Comparison of ENCODE assay signal across 18 cellular contexts in genomic region chr1:46102769-46103476, GRCh38. TPM values are rescaled to one million over a fixed set of nuclear protein-coding genes. Genes with fewer than 3 reads are reported as not detected.
DNase-seq lines count a peak whose midpoint lies in the region; ATAC-seq, FAIRE-seq and TF ChIP-seq lines count a peak whose summit lies in the region.
"Had no signal": no experiment of that assay in that cellular context is flagged by ENCODE, and none has a peak within 500 bp of the region (broad histone marks: within the 10 kb centered on the region; RNA-seq: fewer than 3 reads in every experiment).

No MANE protein-coding gene starts in this region.

- H3K36me3 ChIP-seq in PC-9 (ENCODE audit: low read depth), result peaks cover 31% of the 10 kb centered on the region
- H3K36me3 ChIP-seq: uterus had no signal

- H3K27me3 Mint-ChIP-seq in activated CD4-positive, alpha-beta T cell treated with anti-CD3 and anti-CD28 coated beads for 36 hours, result no peaks in the 10 kb centered on the region
- H3K27me3 Mint-ChIP-seq: natural killer cell treated with Interleukin-12 subunit alpha and Interleukin-12 subunit beta and Interleukin-15 and Interleukin-18, amount 100 ng/mL, for 72 hours had no signal

- POLR2A ChIA-PET in activated CD4-positive, alpha-beta T cell treated with anti-CD3 and anti-CD28 coated beads for 36 hours (lab: Charles Lee), result no interaction called here
- POLR2A ChIA-PET in PC-9 (lab: Charles Lee; ENCODE audit: unreplicated experiment), result no interaction called here

- no peaks in the 10 kb centered on the region for H3K27me3 ChIP-seq in PC-9 (ENCODE audit: insufficient read depth, low read depth)
- H3K27me3 ChIP-seq: uterus had no signal

- no peak overlapping the region for H3K4me3 Mint-ChIP-seq in activated CD4-positive, alpha-beta T cell treated with anti-CD3 and anti-CD28 coated beads for 36 hours
- H3K4me3 Mint-ChIP-seq: immature natural killer cell; natural killer cell treated with Interleukin-12 subunit alpha and Interleukin-12 subunit beta and Interleukin-15 and Interleukin-18, amount 100 ng/mL, for 72 hours had no signal

- H3K9me2 ChIP-seq in PC-9 (ENCODE audit: insufficient read depth), result no peaks in the 10 kb centered on the region

- no TSS peak for BruUV-seq in PC-9 (replicated peaks; lab: Mats Ljungman, UMichigan)

- FAIRE-seq in GM18507 (lab: Jason Lieb, UNC) (peak; percentile 18), GM19239 (lab: Jason Lieb, UNC) (no peak)
- FAIRE-seq: A549 had no signal

- H3K4me1 Mint-ChIP-seq in activated CD4-positive, alpha-beta T cell treated with anti-CD3 and anti-CD28 coated beads for 36 hours, result peaks cover 5% of the 10 kb centered on the region
- H3K4me1 Mint-ChIP-seq: immature natural killer cell had no signal

- peak overlapping the region; percentile 67 for H3K27ac ChIP-seq in PC-9
- H3K27ac ChIP-seq: A549, C4-2B, uterus had no signal

- no peak overlapping the region for H3K4me3 ChIP-seq in PC-9
- H3K4me3 ChIP-seq: A549, uterus had no signal

- no peak for ATAC-seq in activated CD4-positive, alpha-beta T cell treated with anti-CD3 and anti-CD28 coated beads for 36 hours
- ATAC-seq: A549; natural killer cell treated with Interleukin-12 subunit alpha and Interleukin-12 subunit beta and Interleukin-15 and Interleukin-18, amount 100 ng/mL, for 72 hours had no signal

- H3K9me3 Mint-ChIP-seq in activated CD4-positive, alpha-beta T cell treated with anti-CD3 and anti-CD28 coated beads for 36 hours (ENCODE audit: low read depth), result peaks cover under 1% of the 10 kb centered on the region
- H3K9me3 Mint-ChIP-seq: immature natural killer cell; natural killer cell treated with Interleukin-12 subunit alpha and Interleukin-12 subunit beta and Interleukin-15 and Interleukin-18, amount 100 ng/mL, for 72 hours had no signal

- CTCF ChIA-PET in activated CD4-positive, alpha-beta T cell treated with anti-CD3 and anti-CD28 coated beads for 36 hours (lab: Charles Lee), result no interaction called here
- CTCF ChIA-PET in PC-9 (lab: Charles Lee), result no interaction called here

- H3K79me2 ChIP-seq in PC-9 (ENCODE audit: low read depth), result peaks cover 96% of the 10 kb centered on the region

- intact Hi-C loops in activated CD4-positive, alpha-beta T cell treated with anti-CD3 and anti-CD28 coated beads for 36 hours (cut with DNase I, micrococcal nuclease), result no loop called here
- intact Hi-C loops in PC-9 (cut with micrococcal nuclease; ENCODE audit: unreplicated experiment), result no loop called here

- H3K36me3 Mint-ChIP-seq in activated CD4-positive, alpha-beta T cell treated with anti-CD3 and anti-CD28 coated beads for 36 hours (ENCODE audit: low read depth), result peaks cover 2% of the 10 kb centered on the region

- H3K4me2 ChIP-seq in PC-9, result no peak overlapping the region
- H3K4me2 ChIP-seq: A549 had no signal

- TF ChIP-seq CTCF in PC-9 (conservative IDR thresholded peaks at IDR 0.05), result no peak

- peaks cover 7% of the 10 kb centered on the region; the same call in 1 of the 2 replicates for H3K9me3 ChIP-seq in PC-9 (ENCODE audit: insufficient read depth, low read depth)
- H3K9me3 ChIP-seq: A549, uterus had no signal

- DNase-seq in activated CD4-positive, alpha-beta T cell treated with anti-CD3 and anti-CD28 coated beads for 36 hours, result peak; percentile 22
- DNase-seq in activated CD4-positive, alpha-beta T cell treated with anti-CD3 and anti-CD28 coated beads, Interleukin-2, amount 50 U/mL, for 4 hours, result no peak
- DNase-seq in GM18507 (ENCODE audit: extremely low spot score, insufficient read length, low read depth), result no peak
- DNase-seq in PC-9, result peak; percentile 29 to 62
- peak; percentile 42 for DNase-seq in fibroblast of gingiva (ENCODE audit: low read depth)
- no peak for DNase-seq in GM19239 (ENCODE audit: insufficient read length, low spot score)
- DNase-seq in medulla oblongata (ENCODE audit: extremely low spot score), result no peak
- DNase-seq in SW480 (ENCODE audit: low spot score), result no peak
- DNase-seq: amygdala, immature natural killer cell, KBM-7, mesenchymal stem cell, NCI-H1694, NCI-H510A, uterus had no signal

- H2AFZ ChIP-seq in PC-9, result no peak overlapping the region

- H3K4me1 ChIP-seq in PC-9 (replicated peaks; ENCODE audit: insufficient read depth), result 0 out of 2 replicates have a peak, but pooled peaks cover 6% of the 10 kb centered on the region
- H3K4me1 ChIP-seq: A549, uterus had no signal

- peaks cover 12% of the 10 kb centered on the region; the same call in 1 of the 2 replicates for H4K20me1 ChIP-seq in PC-9 (ENCODE audit: insufficient read depth)

- H3F3A ChIP-seq in PC-9 (ENCODE audit: insufficient read depth, low read depth), result peaks cover 70% of the 10 kb centered on the region

- H3K27ac Mint-ChIP-seq in activated CD4-positive, alpha-beta T cell treated with anti-CD3 and anti-CD28 coated beads for 36 hours, result no peak overlapping the region
- H3K27ac Mint-ChIP-seq: immature natural killer cell; natural killer cell treated with Interleukin-12 subunit alpha and Interleukin-12 subunit beta and Interleukin-15 and Interleukin-18, amount 100 ng/mL, for 72 hours had no signal

RNA-seq across cellular contexts. Expression of gene PIK3R3, which starts 29.5 kb away (rescaled TPM):
- under 1 TPM; 0.46 to 0.78 TPM for total RNA-seq in activated CD4-positive, alpha-beta T cell treated with anti-CD3 and anti-CD28 coated beads for 36 hours
- 19.6 and 44.2 TPM in 2 replicates for total RNA-seq in PC-9 (2021)

Comparison
In these comparisons a context has a peak if more than half of its experiments do, and no peak if none do; other contexts are left out.
1. DNase-seq: peak in activated CD4-positive, alpha-beta T cell treated with anti-CD3 and anti-CD28 coated beads for 36 hours (single experiment), PC-9 (2 of 2) and fibroblast of gingiva (single experiment); none in activated CD4-positive, alpha-beta T cell treated with anti-CD3 and anti-CD28 coated beads, Interleukin-2, amount 50 U/mL, for 4 hours (0 of 2), GM18507 (single experiment), GM19239 (single experiment), medulla oblongata (single experiment) and SW480 (single experiment).
2. RNA of gene PIK3R3, which starts 29.5 kb away (total RNA-seq): 19.6 to 44.2 TPM in PC-9; 0.46 to 0.78 TPM in activated CD4-positive, alpha-beta T cell treated with anti-CD3 and anti-CD28 coated beads for 36 hours; every median in the first group is over 10 times any median in the second.